ENCODE assay signal across 12 cellular contexts in genomic region chr4:1080961-1081688, GRCh38. TPM values are rescaled to one million over a fixed set of nuclear protein-coding genes. Genes with fewer than 3 reads are reported as not detected.
DNase-seq lines count a peak whose midpoint lies in the region; ATAC-seq, FAIRE-seq and TF ChIP-seq lines count a peak whose summit lies in the region.
"Had no signal": no experiment of that assay in that cellular context is flagged by ENCODE, and none has a peak within 500 bp of the region (broad histone marks: within the 10 kb centered on the region; RNA-seq: fewer than 3 reads in every experiment).

No MANE protein-coding gene starts in this region.

- peaks cover 33% of the 10 kb centered on the region for H3K27me3 Mint-ChIP-seq in CD4-positive, alpha-beta T cell
- peaks cover 6% of the 10 kb centered on the region; the same call in 1 of the 2 replicates for H3K27me3 Mint-ChIP-seq in WTC11 (ENCODE audit: low read depth)

- no peaks in the 10 kb centered on the region for H3K36me3 Mint-ChIP-seq in CD4-positive, alpha-beta T cell (ENCODE audit: low read depth)
- H3K36me3 Mint-ChIP-seq in WTC11 = no peaks in the 10 kb centered on the region

- intact Hi-C loops in CD4-positive, alpha-beta T cell (cut with DNase I, micrococcal nuclease) = no loop called here
- intact Hi-C loops in right cardiac atrium (cut with DNase I) = no loop called here

- no peaks in the 10 kb centered on the region for H3K4me1 ChIP-seq in right cardiac atrium (ENCODE audit: control insufficient read depth, insufficient read depth, low read length)
- H3K4me1 ChIP-seq: gastrocnemius medialis had no signal

- no peak for TF ChIP-seq CTCF in CD4-positive, alpha-beta T cell (IDR thresholded peaks at IDR 0.05)
- TF ChIP-seq CTCF in WTC11 (IDR thresholded peaks at IDR 0.05) (no peak), GM13976 (IDR thresholded peaks at IDR 0.05; ENCODE audit: borderline replicate concordance, control extremely low read depth, extremely low read depth, insufficient read depth, missing control alignments) (no peak)

- no peak overlapping the region for H3K27ac ChIP-seq in CD4-positive, alpha-beta T cell (ENCODE audit: low read depth, low read length)
- no peak overlapping the region for H3K27ac ChIP-seq in right cardiac atrium (ENCODE audit: low read length)
- H3K27ac ChIP-seq: brain microvascular endothelial cell, gastrocnemius medialis had no signal

- no peak for DNase-seq in CD4-positive, alpha-beta T cell
- DNase-seq in HS-5 (ENCODE audit: low read depth) = peak; percentile 59
- no peak for DNase-seq in WTC11 (ENCODE audit: low spot score)
- DNase-seq in islet precursor cell = peak; percentile 30
- no peak for DNase-seq in frontal cortex (ENCODE audit: low spot score in 2 of 2)
- no peak for DNase-seq in cerebellar cortex (ENCODE audit: low spot score)
- DNase-seq in GM13976 (ENCODE audit: low spot score) = no peak
- DNase-seq in right cardiac atrium = no peak
- DNase-seq: brain microvascular endothelial cell, gastrocnemius medialis, NCI-H187, Right ventricle myocardium superior had no signal

- CTCF ChIA-PET in CD4-positive, alpha-beta T cell (lab: Charles Lee) = no interaction called here
- CTCF ChIA-PET in WTC11 (lab: Charles Lee) = no interaction called here

- no peak overlapping the region for H3K4me3 ChIP-seq in right cardiac atrium (ENCODE audit: low read length)
- H3K4me3 ChIP-seq: gastrocnemius medialis had no signal

- H3K4me3 Mint-ChIP-seq in CD4-positive, alpha-beta T cell = no peak overlapping the region
- no peak overlapping the region for H3K4me3 Mint-ChIP-seq in WTC11

- H3K4me1 Mint-ChIP-seq in CD4-positive, alpha-beta T cell (ENCODE audit: low read depth) = no peaks in the 10 kb centered on the region
- no peaks in the 10 kb centered on the region for H3K4me1 Mint-ChIP-seq in WTC11

- H3K27me3 ChIP-seq in CD4-positive, alpha-beta T cell (ENCODE audit: control insufficient read depth, insufficient read depth, low read length) = peaks cover 4% of the 10 kb centered on the region
- no peaks in the 10 kb centered on the region for H3K27me3 ChIP-seq in right cardiac atrium (ENCODE audit: control insufficient read depth, insufficient read depth)
- H3K27me3 ChIP-seq: brain microvascular endothelial cell had no signal

- peak; percentile 52 for ATAC-seq in CD4-positive, alpha-beta T cell (ENCODE audit: poor library complexity)
- ATAC-seq in WTC11 (peak; percentile 63), right cardiac atrium (no peak)
- ATAC-seq: gastrocnemius medialis had no signal

- no peak overlapping the region for H3K27ac Mint-ChIP-seq in CD4-positive, alpha-beta T cell
- no peak overlapping the region for H3K27ac Mint-ChIP-seq in WTC11

- WGBS in right cardiac atrium = 59% methylated on average over 12 of the region's 12 CpGs

- H3K9me3 Mint-ChIP-seq in CD4-positive, alpha-beta T cell = no peaks in the 10 kb centered on the region
- H3K9me3 Mint-ChIP-seq in WTC11 = peaks cover 4% of the 10 kb centered on the region; the same call in 1 of the 2 replicates

- POLR2A ChIA-PET in CD4-positive, alpha-beta T cell (lab: Charles Lee) = no interaction called here
- POLR2A ChIA-PET in WTC11 (lab: Charles Lee) = no interaction called here

- in situ Hi-C loops in GM13976 (cut with MboI; ENCODE audit: low sequenced_read_pairs, unreplicated experiment) = no loop called here

- H3K9me3 ChIP-seq in CD4-positive, alpha-beta T cell (ENCODE audit: control insufficient read depth, low read length) = no peaks in the 10 kb centered on the region
- H3K9me3 ChIP-seq in right cardiac atrium (ENCODE audit: control insufficient read depth, low read length) = no peaks in the 10 kb centered on the region
- H3K9me3 ChIP-seq: gastrocnemius medialis had no signal

- FAIRE-seq in frontal cortex (lab: Jason Lieb, UNC) = no peak

TF ChIP-seq in WTC11, 78 proteins besides CTCF, POLR2A, EP300 and RAD21:
- TF ChIP-seq NFYB (CRISPR knock-in tag; conservative IDR thresholded peaks at IDR 0.05; ENCODE audit: low read depth) (0 out of 2 replicates have a peak, but pooled peaks have one; percentile 39), USF2 (CRISPR knock-in tag; IDR thresholded peaks at IDR 0.05) (peak; percentile 81), KAT7 (CRISPR knock-in tag; IDR thresholded peaks at IDR 0.05; ENCODE audit: borderline replicate concordance) (no peak), USF1 (CRISPR knock-in tag; IDR thresholded peaks at IDR 0.05) (peak; percentile 79), ZNF416 (CRISPR knock-in tag; IDR thresholded peaks at IDR 0.05) (no peak), JUN (CRISPR knock-in tag; IDR thresholded peaks at IDR 0.05) (no peak), RORB (CRISPR knock-in tag; IDR thresholded peaks at IDR 0.05) (no peak)
TF ChIP-seq in WTC11: peak in this region for 3.

RNA-seq across cellular contexts. Expression of gene RNF212, which starts 32.2 kb away (rescaled TPM):
- 1 to 10 TPM; 5.6 to 8.3 TPM for total RNA-seq in CD4-positive, alpha-beta T cell
- total RNA-seq in WTC11 (2021) = 1.0 to 2.9 TPM (median 2.7 TPM) in 3 replicates
- 3.3 TPM for total RNA-seq in frontal cortex
- total RNA-seq in right cardiac atrium = 1 to 10 TPM in 3 of 4 donors, under 1 TPM in 1; 0.59 to 2.4 (median 1.5) TPM
- 1.6 TPM for polyA plus RNA-seq in right cardiac atrium

Comparison
In these comparisons a context has a peak if more than half of its experiments do, and no peak if none do; other contexts are left out.
1. ATAC-seq: peak in CD4-positive, alpha-beta T cell (single experiment) and WTC11 (single experiment); none in right cardiac atrium (0 of 2).
2. DNase-seq: peak in HS-5 (single experiment) and islet precursor cell (single experiment); none in CD4-positive, alpha-beta T cell (0 of 10), WTC11 (single experiment), frontal cortex (0 of 2), cerebellar cortex (single experiment), GM13976 (single experiment) and right cardiac atrium (0 of 3).